ENCODE assay signal across 21 cellular contexts in genomic region chr4:107148922-107149321, GRCh38.
A peak's percentile ranks its signal among the peaks of the same experiment; 100 is the strongest.
DNase-seq lines count a peak whose midpoint lies in the region; ATAC-seq and TF ChIP-seq lines count a peak whose summit lies in the region.
"Had no signal": no experiment of that assay in that cellular context is flagged by ENCODE, and none has a peak within 500 bp of the region (broad histone marks: within the 10 kb centered on the region; RNA-seq: fewer than 3 reads in every experiment).

No MANE protein-coding gene starts in this region.

- H3K27ac Mint-ChIP-seq in WTC11, result peak overlapping the region; percentile 85
- H3K27ac Mint-ChIP-seq: activated naive CD4-positive, alpha-beta T cell treated with anti-CD3 and anti-CD28 coated beads for 36 hours; activated T-helper 1 cell treated with anti-CD3 and anti-CD28 coated beads, Interleukin-12 subunit alpha, Interleukin-12 subunit beta, Interleukin-2, Interleukin-4 antibody, amounts not matched to agents 30 ng/mL and 10 ng/mL and 1 ng/mL, durations not matched to agents 14 hours and 24 hours and 36 hours; effector memory CD8-positive, alpha-beta T cell; naive B cell had no signal

- ATAC-seq in WTC11 (peak; percentile 55), HG03175 (IDR thresholded peaks at IDR 0.05; ENCODE audit: unreplicated experiment) (no peak)
- ATAC-seq: activated CD4-positive, CD25-positive, alpha-beta regulatory T cell treated with anti-CD3 and anti-CD28 coated beads, Interleukin-2, amount 50 U/mL, for 24 hours; effector memory CD8-positive, alpha-beta T cell; heart left ventricle; left lung had no signal

- DNase-seq in NCI-H526 (lab: John Stamatoyannopoulos, UW), result peak; percentile 1 to 4
- DNase-seq in NCI-H526 treated with DMSO at 0.1 percent for 48 hours (lab: John Stamatoyannopoulos, UW), result no peak
- DNase-seq in WTC11 (ENCODE audit: low spot score), result no peak
- DNase-seq in islet precursor cell, result peak; percentile 48
- DNase-seq in smooth muscle cell of the brain vasculature (ENCODE audit: low read depth, low spot score), result peak; percentile 41
- no peak for DNase-seq in Ammon's horn (ENCODE audit: low spot score)
- no peak for DNase-seq in occipital lobe (lab: John Stamatoyannopoulos, UW)
- DNase-seq: activated CD4-positive, alpha-beta T cell treated with anti-CD3 and anti-CD28 coated beads, Interleukin-2, amount 50 U/mL, for 48 hours; activated naive CD4-positive, alpha-beta T cell treated with anti-CD3 and anti-CD28 coated beads for 36 hours; CD4-positive, CD25-positive, alpha-beta regulatory T cell; effector memory CD8-positive, alpha-beta T cell; H9; heart left ventricle; left lung; naive B cell; NCI-H1092 treated with DMSO at 0.1 percent for 48 hours; NCI-H1930; transverse colon had no signal

- peaks cover 8% of the 10 kb centered on the region for H3K9me3 Mint-ChIP-seq in WTC11
- H3K9me3 Mint-ChIP-seq: activated naive CD4-positive, alpha-beta T cell treated with anti-CD3 and anti-CD28 coated beads for 36 hours; activated T-helper 1 cell treated with anti-CD3 and anti-CD28 coated beads, Interleukin-12 subunit alpha, Interleukin-12 subunit beta, Interleukin-2, Interleukin-4 antibody, amounts not matched to agents 30 ng/mL and 10 ng/mL and 1 ng/mL, durations not matched to agents 14 hours and 24 hours and 36 hours; H9 had no signal

- CTCF ChIA-PET in WTC11 (lab: Charles Lee), result no interaction called here

- no peaks in the 10 kb centered on the region for H3K36me3 Mint-ChIP-seq in WTC11
- H3K36me3 Mint-ChIP-seq: CD4-positive, CD25-positive, alpha-beta regulatory T cell; naive B cell had no signal

- peaks cover 42% of the 10 kb centered on the region for H3K4me1 Mint-ChIP-seq in WTC11
- H3K4me1 Mint-ChIP-seq: CD4-positive, CD25-positive, alpha-beta regulatory T cell; naive B cell had no signal

- H3K4me3 Mint-ChIP-seq in WTC11, result no peak overlapping the region
- H3K4me3 Mint-ChIP-seq: activated naive CD4-positive, alpha-beta T cell treated with anti-CD3 and anti-CD28 coated beads for 36 hours; activated T-helper 1 cell treated with anti-CD3 and anti-CD28 coated beads, Interleukin-12 subunit alpha, Interleukin-12 subunit beta, Interleukin-2, Interleukin-4 antibody, amounts not matched to agents 30 ng/mL and 10 ng/mL and 1 ng/mL, durations not matched to agents 14 hours and 24 hours and 36 hours; CD4-positive, CD25-positive, alpha-beta regulatory T cell; effector memory CD8-positive, alpha-beta T cell; H9; naive B cell had no signal

- POLR2A ChIA-PET in WTC11 (lab: Charles Lee), result no interaction called here

- no peak for TF ChIP-seq CTCF in WTC11 (IDR thresholded peaks at IDR 0.05)

- H3K27me3 Mint-ChIP-seq in WTC11 (ENCODE audit: low read depth), result no peaks in the 10 kb centered on the region
- H3K27me3 Mint-ChIP-seq: CD4-positive, CD25-positive, alpha-beta regulatory T cell; effector memory CD8-positive, alpha-beta T cell; naive B cell had no signal

TF ChIP-seq in WTC11, 78 proteins besides CTCF, POLR2A, EP300 and RAD21:
- TF ChIP-seq ZNF121 (CRISPR knock-in tag; IDR thresholded peaks at IDR 0.05) (no peak), CBFB (CRISPR knock-in tag; IDR thresholded peaks at IDR 0.05; ENCODE audit: low read depth) (no peak), TEAD1 (CRISPR knock-in tag; IDR thresholded peaks at IDR 0.05) (no peak)

Comparison
In these comparisons a context has a peak if more than half of its experiments do, and no peak if none do; other contexts are left out.
1. DNase-seq: peak in NCI-H526 (2 of 2), islet precursor cell (single experiment) and smooth muscle cell of the brain vasculature (single experiment); none in NCI-H526 treated with DMSO at 0.1 percent for 48 hours (single experiment), WTC11 (single experiment), Ammon's horn (single experiment) and occipital lobe (single experiment).